In genomic region chr16:58197314-58198012, GRCh38 we compare ENCODE assay signal across 8 cellular contexts. TPM values are rescaled to one million over a fixed set of nuclear protein-coding genes. Genes with fewer than 3 reads are reported as not detected.
DNase-seq lines count a peak whose midpoint lies in the region; ATAC-seq and TF ChIP-seq lines count a peak whose summit lies in the region.

No MANE protein-coding gene starts in this region.

- H3K4me1 Mint-ChIP-seq in Caco-2 (ENCODE audit: low read depth, unreplicated experiment) (peaks cover 12% of the 10 kb centered on the region), brain (peaks cover 40% of the 10 kb centered on the region), type B pancreatic cell (ENCODE audit: unreplicated experiment) (peaks cover 11% of the 10 kb centered on the region)

- no peaks in the 10 kb centered on the region for H3K9me3 ChIP-seq in Caco-2
- no peaks in the 10 kb centered on the region for H3K9me3 ChIP-seq in right lobe of liver

- no TSS peak for BruUV-seq in Caco-2 (replicated peaks; lab: Mats Ljungman, UMichigan)

- DNase-seq in Caco-2, result peak in 1 of 2 experiments; percentile 23
- DNase-seq in KBM-7, result peak; percentile 27
- DNase-seq in right lobe of liver, result no peak
- no peak for DNase-seq in type B pancreatic cell (ENCODE audit: extremely low spot score, unreplicated experiment)
- no peak for DNase-seq in SKM-1 treated with dmso at 0.1 percent for 144 hours (lab: John Stamatoyannopoulos, UW; ENCODE audit: unreplicated experiment)
- no peak for DNase-seq in HuH-7 (ENCODE audit: low spot score)

- peaks cover 8% of the 10 kb centered on the region for H3K27me3 Mint-ChIP-seq in Caco-2 (ENCODE audit: insufficient read depth, unreplicated experiment)
- peaks cover 22% of the 10 kb centered on the region for H3K27me3 Mint-ChIP-seq in brain
- peaks cover 14% of the 10 kb centered on the region for H3K27me3 Mint-ChIP-seq in type B pancreatic cell

- in situ Hi-C loops in KBM-7 (cut with MboI; ENCODE audit: low pct_unique_long_range_greater_than_20kb, low sequenced_read_pairs), result no loop called here

- peak overlapping the region in 1 of 3 donors; percentile 29 for H3K27ac ChIP-seq in right lobe of liver

- ATAC-seq in GM21381 (IDR thresholded peaks at IDR 0.05; ENCODE audit: unreplicated experiment), result peak; percentile 31
- peak in 2 of 4 donors; percentile 6 to 11 for ATAC-seq in right lobe of liver

- TF ChIP-seq CTCF in Caco-2 (IDR thresholded peaks at IDR 0.05; ENCODE audit: insufficient read depth in 1 of 2, low read depth in 1 of 2, low read length in 1 of 2, severe bottlenecking in 1 of 2, unreplicated experiment in 1 of 2) (no peak), brain (conservative IDR thresholded peaks at IDR 0.05) (no peak), right lobe of liver (IDR thresholded peaks at IDR 0.05) (no peak), type B pancreatic cell (conservative IDR thresholded peaks at IDR 0.05) (no peak)

- peak overlapping the region; percentile 84 for H3K27ac Mint-ChIP-seq in Caco-2 (ENCODE audit: unreplicated experiment)
- peak overlapping the region; percentile 79 to 91 (median 88) for H3K27ac Mint-ChIP-seq in brain
- H3K27ac Mint-ChIP-seq in type B pancreatic cell, result peak overlapping the region; percentile 83

- peaks cover 54% of the 10 kb centered on the region for H3K36me3 Mint-ChIP-seq in Caco-2 (ENCODE audit: insufficient read depth, unreplicated experiment)
- peaks cover 32% of the 10 kb centered on the region for H3K36me3 Mint-ChIP-seq in brain
- H3K36me3 Mint-ChIP-seq in type B pancreatic cell, result peaks cover 10% of the 10 kb centered on the region

- POLR2A ChIA-PET in Caco-2 (lab: Charles Lee), result interaction anchor here (0.8 kb wide), 1 partner anchor 173 kb away, joined by 7 read pairs; no protein-coding TSS in a partner anchor

- H3K36me3 ChIP-seq in Caco-2 (ENCODE audit: control insufficient read depth, insufficient read depth, low read length) (no peaks in the 10 kb centered on the region), right lobe of liver (peaks cover 0 to 37% (median 5%) of the 10 kb centered on the region in 4 donors)

- 0% methylated on average over 7 of the region's 97 CpGs for whole genome bisulfite sequencing in right lobe of liver (ENCODE audit: insufficient coverage, low coverage, low lambda C conversion rate, missing lambda C conversion rate)

- TF ChIP-seq POLR2A in right lobe of liver (IDR thresholded peaks at IDR 0.05), result no peak

- peaks cover 11% of the 10 kb centered on the region for H3K4me1 ChIP-seq in Caco-2
- peaks cover 0 to 4% (median 0%) of the 10 kb centered on the region in 4 donors for H3K4me1 ChIP-seq in right lobe of liver

- no peaks in the 10 kb centered on the region for H3K27me3 ChIP-seq in Caco-2 (replicated peaks; ENCODE audit: control insufficient read depth, insufficient read depth, low read length)
- H3K27me3 ChIP-seq in right lobe of liver, result no peaks in the 10 kb centered on the region

- CTCF ChIA-PET in Caco-2 (lab: Charles Lee), result interaction anchor here (0.5 to 0.9 kb wide), 3 partner anchors 9 to 100 kb away, joined by 3 to 5 read pairs (median 4); partner anchors contain the start of gene CFAP20

- intact Hi-C loops in Caco-2 (cut with micrococcal nuclease; ENCODE audit: unreplicated experiment) (loop anchor here (5.0 kb wide), 2 partner anchors 40 to 290 kb away; no protein-coding TSS in a partner anchor), right lobe of liver (cut with DNase I) (no loop called here)

- H3K9me3 Mint-ChIP-seq in Caco-2 (ENCODE audit: unreplicated experiment) (no peaks in the 10 kb centered on the region), brain (no peaks in the 10 kb centered on the region), type B pancreatic cell (no peaks in the 10 kb centered on the region)

- H3K4me3 ChIP-seq in Caco-2 (ENCODE audit: low read depth, low read length) (peak overlapping the region; percentile 95), right lobe of liver (peak overlapping the region; percentile 62 to 68 (median 67))

- H3K4me3 Mint-ChIP-seq in Caco-2 (ENCODE audit: unreplicated experiment), result peak overlapping the region; percentile 96
- H3K4me3 Mint-ChIP-seq in brain, result peak overlapping the region; percentile 88 to 97 (median 92)
- peak overlapping the region; percentile 93 for H3K4me3 Mint-ChIP-seq in type B pancreatic cell

RNA-seq across cellular contexts. Expression of gene CSNK2A2, which starts 0.4 kb away (rescaled TPM):
- 165 and 181 TPM in 2 replicates for total RNA-seq in Caco-2 (2022)
- polyA plus RNA-seq in brain (ENCODE audit: insufficient read depth, low read depth, low replicate concordance), result 48.8 TPM
- total RNA-seq in right lobe of liver, result 10 to 100 TPM; 24.4 to 29.5 (median 26.8) TPM
- total RNA-seq in type B pancreatic cell (ENCODE audit: low replicate concordance), result 67.1 and 79.4 TPM in 2 replicates
